27 cellular contexts compared by ENCODE assay signal in the genomic region with DNA sequence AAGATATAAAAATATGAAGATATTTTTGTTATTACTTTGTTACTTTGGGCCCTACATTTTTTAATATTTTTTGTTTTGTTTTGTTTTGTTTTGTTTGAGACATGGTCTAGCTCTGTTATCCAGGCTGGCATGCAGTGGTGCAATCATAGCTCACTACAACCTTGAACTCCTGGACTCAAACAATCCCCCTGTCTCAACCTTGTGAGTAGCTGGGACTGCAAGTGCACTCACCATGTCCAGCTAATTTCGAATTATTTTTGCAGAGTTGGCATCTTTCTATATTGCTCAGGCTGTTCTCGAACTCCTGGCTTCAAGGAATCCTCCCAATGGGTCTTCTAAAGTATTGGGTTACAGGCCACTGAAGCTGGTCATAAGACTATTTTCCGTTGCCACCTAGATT.
"Had no signal": no experiment of that assay in that cellular context is flagged by ENCODE, and none has a peak within 500 bp of the region (broad histone marks: within the 10 kb centered on the region; RNA-seq: fewer than 3 reads in every experiment).

No MANE protein-coding gene starts in this region.

- FAIRE-seq: urothelium cell line had no signal

- ATAC-seq: stimulated activated effector memory CD8-positive, alpha-beta T cell treated with anti-CD3 and anti-CD28 coated beads, Interleukin-12 subunit alpha, Interleukin-12 subunit beta, amount 100 ng/mL, for 72 hours; stimulated activated memory B cell treated with anti-CD40 and anti-IgM and Interleukin-4, amounts not matched to agents 10 μg/mL and 1 μg/mL and 100 μg/mL, for 72 hours; stimulated activated naive B cell treated with anti-CD40 and anti-IgM and Interleukin-4, amounts not matched to agents 10 μg/mL and 1 μg/mL and 100 μg/mL, for 72 hours; stimulated activated naive CD8-positive, alpha-beta T cell treated with anti-CD3 and anti-CD28 coated beads, Interleukin-15, amount 100 ng/mL, for 72 hours; stimulated activated naive CD8-positive, alpha-beta T cell treated with anti-CD3 and anti-CD28 coated beads, Interleukin-15, Interleukin-2, amounts not matched to agents 100 U/mL and 50 U/mL, for 24 hours; upper lobe of right lung had no signal

- H3K4me3 ChIP-seq: stomach, suprapubic skin, testis, thoracic aorta, thyroid gland, tibial artery, tibial nerve, transverse colon, upper lobe of left lung, upper lobe of right lung, uterus, vagina had no signal

- H3K9me3 ChIP-seq: suprapubic skin, testis, thoracic aorta, thyroid gland, tibial artery, tibial nerve, transverse colon, upper lobe of left lung, upper lobe of right lung, uterus, vagina had no signal

- H3K4me1 ChIP-seq: stomach, suprapubic skin, testis, thyroid gland, tibial artery, tibial nerve, transverse colon, upper lobe of left lung, upper lobe of right lung, uterus, vagina had no signal

- H3K36me3 ChIP-seq: stomach, suprapubic skin, thoracic aorta, thyroid gland, tibial artery, tibial nerve, transverse colon, upper lobe of left lung, upper lobe of right lung, uterus, vagina had no signal

- DNase-seq: stimulated activated CD4-positive, alpha-beta T cell treated with anti-CD3 and anti-CD28 coated beads, Interleukin-2, amount 100 ng/mL, for 48 hours; stimulated activated CD4-positive, alpha-beta T cell treated with anti-CD3 and anti-CD28 coated beads, Interleukin-4, amount 100 ng/mL, for 1 hour; stimulated activated CD4-positive, alpha-beta T cell treated with anti-CD3 and anti-CD28 coated beads, Interleukin-4, amount 100 ng/mL, for 24 hours; stimulated activated CD4-positive, alpha-beta T cell treated with anti-CD3 and anti-CD28 coated beads, Interleukin-4, amount 100 ng/mL, for 4 hours; stimulated activated CD8-positive, alpha-beta memory T cell treated with anti-CD3 and anti-CD28 coated beads, Interleukin-4, amount 100 ng/mL, for 48 hours; stimulated activated naive B cell treated with anti-CD40 and anti-IgM and Interleukin-4, amounts not matched to agents 10 μg/mL and 1 μg/mL and 100 μg/mL, for 72 hours; stimulated activated naive CD4-positive, alpha-beta T cell; stimulated activated naive CD4-positive, alpha-beta T cell treated with Interleukin-2 at 50 U/mL for 16 hours; stimulated activated naive CD8-positive, alpha-beta T cell treated with anti-CD3 and anti-CD28 coated beads, Interleukin-15, amount 100 ng/mL, for 72 hours; stimulated activated naive CD8-positive, alpha-beta T cell treated with anti-CD3 and anti-CD28 coated beads, Interleukin-15, Interleukin-2, amounts not matched to agents 100 U/mL and 50 U/mL, for 24 hours; stomach; substantia nigra; testis; thyroid gland; tibial artery; transverse colon; trophoblast cell; upper lobe of left lung; upper lobe of right lung; uterus had no signal

- H3K27ac ChIP-seq: stomach, suprapubic skin, testis, thoracic aorta, thyroid gland, tibial artery, tibial nerve, transverse colon, upper lobe of left lung, upper lobe of right lung, uterus, vagina had no signal

- H3K27me3 ChIP-seq: stomach, suprapubic skin, testis, thyroid gland, tibial artery, tibial nerve, transverse colon, upper lobe of left lung, upper lobe of right lung, uterus, vagina had no signal
